16 cellular contexts compared by ENCODE assay signal in genomic region chr10:76150139-76150885, GRCh38.
DNase-seq lines count a peak whose midpoint lies in the region; ATAC-seq and TF ChIP-seq lines count a peak whose summit lies in the region.
"Had no signal": no experiment of that assay in that cellular context is flagged by ENCODE, and none has a peak within 500 bp of the region (broad histone marks: within the 10 kb centered on the region; RNA-seq: fewer than 3 reads in every experiment).

No MANE protein-coding gene starts in this region.

- POLR2A ChIA-PET in activated CD4-positive, alpha-beta memory T cell treated with anti-CD3 and anti-CD28 coated beads, Interleukin-2, amount 10 ng/mL, durations not matched to agents 7 days and 5 days (lab: Charles Lee), result no interaction called here

- peaks cover 11% of the 10 kb centered on the region for H3K36me3 Mint-ChIP-seq in brain
- H3K36me3 Mint-ChIP-seq in activated CD4-positive, alpha-beta memory T cell treated with anti-CD3 and anti-CD28 coated beads, Interleukin-2, amount 10 ng/mL, durations not matched to agents 7 days and 5 days (ENCODE audit: low read depth), result no peaks in the 10 kb centered on the region
- H3K36me3 Mint-ChIP-seq: activated naive CD4-positive, alpha-beta T cell treated with anti-CD3 and anti-CD28 coated beads, Interleukin-2, amount 10 ng/mL, durations not matched to agents 7 days and 5 days; stimulated activated naive B cell treated with anti-CD40 and anti-IgM and Interleukin-4, amounts not matched to agents 10 μg/mL and 1 μg/mL and 100 μg/mL, for 72 hours had no signal

- peaks cover 47% of the 10 kb centered on the region for H3K27me3 Mint-ChIP-seq in brain
- H3K27me3 Mint-ChIP-seq in activated CD4-positive, alpha-beta memory T cell treated with anti-CD3 and anti-CD28 coated beads, Interleukin-2, amount 10 ng/mL, durations not matched to agents 7 days and 5 days, result no peaks in the 10 kb centered on the region
- H3K27me3 Mint-ChIP-seq: activated naive CD4-positive, alpha-beta T cell treated with anti-CD3 and anti-CD28 coated beads, Interleukin-2, amount 10 ng/mL, durations not matched to agents 7 days and 5 days; stimulated activated naive B cell treated with anti-CD40 and anti-IgM and Interleukin-4, amounts not matched to agents 10 μg/mL and 1 μg/mL and 100 μg/mL, for 72 hours had no signal

- peaks cover 11% of the 10 kb centered on the region for H3F3A ChIP-seq in smooth muscle cell (ENCODE audit: low read depth)

- no peaks in the 10 kb centered on the region for H3K79me2 ChIP-seq in smooth muscle cell (ENCODE audit: low read depth)

- peak overlapping the region; percentile 54 to 74 (median 73) for H3K4me3 Mint-ChIP-seq in brain
- no peak overlapping the region for H3K4me3 Mint-ChIP-seq in activated CD4-positive, alpha-beta memory T cell treated with anti-CD3 and anti-CD28 coated beads, Interleukin-2, amount 10 ng/mL, durations not matched to agents 7 days and 5 days
- H3K4me3 Mint-ChIP-seq: activated naive CD4-positive, alpha-beta T cell treated with anti-CD3 and anti-CD28 coated beads, Interleukin-2, amount 10 ng/mL, durations not matched to agents 7 days and 5 days; stimulated activated naive B cell treated with anti-CD40 and anti-IgM and Interleukin-4, amounts not matched to agents 10 μg/mL and 1 μg/mL and 100 μg/mL, for 72 hours had no signal

- H3K4me3 ChIP-seq in left lung (no peak overlapping the region), smooth muscle cell (no peak overlapping the region)

- no peaks in the 10 kb centered on the region for H4K20me1 ChIP-seq in smooth muscle cell (ENCODE audit: low read depth)

- peak overlapping the region; percentile 54 for H3K9ac ChIP-seq in smooth muscle cell (ENCODE audit: low read depth)

- H2AFZ ChIP-seq in smooth muscle cell (ENCODE audit: low read depth), result peak overlapping the region; percentile 23

- 32% methylated on average over 18 of the region's 18 CpGs for WGBS in smooth muscle cell (ENCODE audit: low lambda C conversion rate)

- H3K4me1 Mint-ChIP-seq in brain, result peaks cover 22% of the 10 kb centered on the region
- no peaks in the 10 kb centered on the region for H3K4me1 Mint-ChIP-seq in activated CD4-positive, alpha-beta memory T cell treated with anti-CD3 and anti-CD28 coated beads, Interleukin-2, amount 10 ng/mL, durations not matched to agents 7 days and 5 days
- H3K4me1 Mint-ChIP-seq: activated naive CD4-positive, alpha-beta T cell treated with anti-CD3 and anti-CD28 coated beads, Interleukin-2, amount 10 ng/mL, durations not matched to agents 7 days and 5 days; stimulated activated naive B cell treated with anti-CD40 and anti-IgM and Interleukin-4, amounts not matched to agents 10 μg/mL and 1 μg/mL and 100 μg/mL, for 72 hours had no signal

- CTCF ChIA-PET in activated CD4-positive, alpha-beta memory T cell treated with anti-CD3 and anti-CD28 coated beads, Interleukin-2, amount 10 ng/mL, durations not matched to agents 7 days and 5 days (lab: Charles Lee), result no interaction called here

- TF ChIP-seq CTCF in brain (conservative IDR thresholded peaks at IDR 0.05) (no peak), left lung (IDR thresholded peaks at IDR 0.05) (no peak), smooth muscle cell (IDR thresholded peaks at IDR 0.05; ENCODE audit: borderline replicate concordance, insufficient read depth, poor library complexity, severe bottlenecking) (no peak)

- intact Hi-C loops in left lung (cut with DNase I), result no loop called here

- H3K4me1 ChIP-seq in left lung (peaks cover 0 to 13% of the 10 kb centered on the region in 2 donors), smooth muscle cell (ENCODE audit: low read depth) (peaks cover 26% of the 10 kb centered on the region)

- ATAC-seq in left lung, result peak; percentile 91
- ATAC-seq: left ventricle myocardium superior; stimulated activated naive B cell treated with anti-CD40 and anti-IgM and Interleukin-4, amounts not matched to agents 10 μg/mL and 1 μg/mL and 100 μg/mL, for 72 hours had no signal

- H3K9me3 ChIP-seq in left lung, result peaks cover 0 to 2% of the 10 kb centered on the region in 2 donors
- H3K9me3 ChIP-seq in smooth muscle cell (replicated peaks; ENCODE audit: low read depth), result no peaks in the 10 kb centered on the region

- peak overlapping the region; percentile 75 to 98 (median 80) for H3K27ac Mint-ChIP-seq in brain
- H3K27ac Mint-ChIP-seq in activated CD4-positive, alpha-beta memory T cell treated with anti-CD3 and anti-CD28 coated beads, Interleukin-2, amount 10 ng/mL, durations not matched to agents 7 days and 5 days, result no peak overlapping the region
- H3K27ac Mint-ChIP-seq: activated naive CD4-positive, alpha-beta T cell treated with anti-CD3 and anti-CD28 coated beads, Interleukin-2, amount 10 ng/mL, durations not matched to agents 7 days and 5 days; stimulated activated naive B cell treated with anti-CD40 and anti-IgM and Interleukin-4, amounts not matched to agents 10 μg/mL and 1 μg/mL and 100 μg/mL, for 72 hours had no signal

- DNase-seq in HuH-7 (ENCODE audit: low spot score) (peak; percentile 7), left lung (peak in 1 of 2 donors; percentile 39), smooth muscle cell (lab: John Stamatoyannopoulos, UW; ENCODE audit: unreplicated experiment) (no peak), NK-92 (lab: John Stamatoyannopoulos, UW; ENCODE audit: unreplicated experiment) (no peak)
- no peak for DNase-seq in central memory CD4-positive, alpha-beta T cell
- DNase-seq in activated T-cell treated with anti-CD3 and anti-CD28 coated beads, Interleukin-2, amount 50 U/mL, for 48 hours, result no peak
- DNase-seq in activated CD4-positive, alpha-beta memory T cell treated with anti-CD3 and anti-CD28 coated beads, Interleukin-2, amount 10 ng/mL, durations not matched to agents 7 days and 5 days, result no peak
- DNase-seq: activated CD4-positive, alpha-beta T cell treated with anti-CD3 and anti-CD28 coated beads for 4 hours; activated naive CD4-positive, alpha-beta T cell treated with anti-CD3 and anti-CD28 coated beads, Interleukin-2, amount 10 ng/mL, durations not matched to agents 7 days and 5 days; effector memory CD4-positive, alpha-beta T cell; left ventricle myocardium superior; NCI-H1092 treated with DMSO at 0.1 percent for 48 hours; RPMI8226; stimulated activated CD4-positive, alpha-beta T cell treated with anti-CD3 and anti-CD28 coated beads, Interleukin-12 subunit alpha, Interleukin-12 subunit beta, amount 100 ng/mL, for 4 hours; stimulated activated naive B cell treated with anti-CD40 and anti-IgM and Interleukin-4, amounts not matched to agents 10 μg/mL and 1 μg/mL and 100 μg/mL, for 72 hours had no signal

- peak overlapping the region; percentile 58 for H3K4me2 ChIP-seq in smooth muscle cell

- H3K36me3 ChIP-seq in left lung, result no peaks in the 10 kb centered on the region
- no peaks in the 10 kb centered on the region for H3K36me3 ChIP-seq in smooth muscle cell (ENCODE audit: low read depth)

- H3K9me3 Mint-ChIP-seq in brain, result peaks cover 21 to 49% (median 45%) of the 10 kb centered on the region in 5 experiments
- H3K9me3 Mint-ChIP-seq in activated CD4-positive, alpha-beta memory T cell treated with anti-CD3 and anti-CD28 coated beads, Interleukin-2, amount 10 ng/mL, durations not matched to agents 7 days and 5 days, result peaks cover 12% of the 10 kb centered on the region

- peak overlapping the region; percentile 15 to 58 for H3K27ac ChIP-seq in left lung
- H3K27ac ChIP-seq in smooth muscle cell (ENCODE audit: low read depth), result peak overlapping the region; percentile 82

- H3K27me3 ChIP-seq in left lung (no peaks in the 10 kb centered on the region), smooth muscle cell (ENCODE audit: low read depth) (no peaks in the 10 kb centered on the region)
